20 cellular contexts compared by ENCODE assay signal in the genomic region with DNA sequence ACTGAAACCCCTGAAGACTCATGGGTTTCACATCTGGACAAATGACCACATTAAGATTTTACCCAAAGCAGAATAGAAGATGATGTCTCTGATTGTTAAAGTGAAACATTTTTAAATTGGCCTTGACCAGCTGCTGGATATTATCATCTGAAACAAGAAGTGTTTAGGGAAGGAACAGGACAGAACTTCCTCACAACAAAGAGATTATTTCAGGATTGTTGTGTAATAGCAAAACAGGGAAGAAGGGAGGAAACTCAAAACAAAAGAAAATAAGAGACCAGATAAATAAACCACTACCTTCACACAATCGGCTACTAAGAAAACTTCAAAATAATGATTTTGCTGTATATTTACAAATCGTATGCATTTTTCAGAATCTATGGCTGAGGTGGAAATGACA.
"Had no signal": no experiment of that assay in that cellular context is flagged by ENCODE, and none has a peak within 500 bp of the region (broad histone marks: within the 10 kb centered on the region; RNA-seq: fewer than 3 reads in every experiment).

No MANE protein-coding gene starts in this region.

- H3K9me3 ChIP-seq: Peyer's patch, SJCRH30 had no signal

- DNase-seq: KBM-7, NCI-H1092 treated with DMSO at 0.1 percent for 48 hours, NCI-H1436, NCI-H187, NCI-H2029, NCI-H2081 treated with DMSO at 0.1 percent for 48 hours, NCI-H2171, NCI-H226, NCI-H446, NCI-H510A, NCI-H524 treated with DMSO at 0.1 percent for 48 hours, NCI-H69, NCI-H774, OCI-M1, PC-9, Peyer's patch, SHP77 treated with DMSO at 0.1 percent for 48 hours, SJCRH30 had no signal

- H3K36me3 ChIP-seq: Peyer's patch, SJCRH30 had no signal

- H3K4me1 ChIP-seq: Peyer's patch, SJCRH30 had no signal

- H3K4me3 ChIP-seq: PC-9, Peyer's patch, SJCRH30 had no signal

- ATAC-seq: Right ventricle myocardium inferior, SK-N-SH treated with all-trans-retinoic acid at 6 μM for 48 hours had no signal

- H3K27me3 ChIP-seq: Peyer's patch had no signal
